In genomic region chr9:127970401-127971313, GRCh38 we compare ENCODE assay signal across 8 cellular contexts. TPM values are rescaled to one million over a fixed set of nuclear protein-coding genes. Genes with fewer than 3 reads are reported as not detected.
DNase-seq lines count a peak whose midpoint lies in the region; ATAC-seq and TF ChIP-seq lines count a peak whose summit lies in the region.

No MANE protein-coding gene starts in this region.

- H3K9me3 Mint-ChIP-seq in chondrocyte (ENCODE audit: low read depth) = no peaks in the 10 kb centered on the region

- DNase-seq in DND-41 (no peak), T-helper 9 cell (peak; percentile 48), chondrocyte (ENCODE audit: low spot score) (no peak), spleen (peak; percentile 90), NCI-H446 (lab: John Stamatoyannopoulos, UW) (no peak), SW 1271 (lab: John Stamatoyannopoulos, UW) (no peak)

- H3K27me3 ChIP-seq in DND-41 (ENCODE audit: insufficient read depth, low read length, poor library complexity) (no peaks in the 10 kb centered on the region), HUES6 (ENCODE audit: control insufficient read depth, insufficient read depth, low read length) (no peaks in the 10 kb centered on the region), spleen (replicated peaks in 1 of 7) (peaks cover 0 to 7% (median 0%) of the 10 kb centered on the region in 7 donors)

- peaks cover 62% of the 10 kb centered on the region for H4K20me1 ChIP-seq in DND-41 (ENCODE audit: insufficient read depth, low read length)

- TF ChIP-seq POLR2A in spleen (IDR thresholded peaks at IDR 0.05) = peak in 1 of 3 donors; percentile 25

- H3K4me3 ChIP-seq in DND-41 (ENCODE audit: low read depth in 1 of 2, low read length in 2 of 2) = no peak overlapping the region
- no peak overlapping the region for H3K4me3 ChIP-seq in HUES6 (ENCODE audit: low read depth, low read length)
- H3K4me3 ChIP-seq in spleen = peak overlapping the region in 5 of 8 donors; percentile 14 to 94 (median 17)

- H3K79me2 ChIP-seq in DND-41 (ENCODE audit: insufficient read depth, low read length) = peaks cover 4% of the 10 kb centered on the region

- no peaks in the 10 kb centered on the region for H3K4me1 ChIP-seq in DND-41 (ENCODE audit: insufficient read depth, low read length)
- peaks cover 87% of the 10 kb centered on the region for H3K4me1 ChIP-seq in HUES6 (ENCODE audit: control insufficient read depth, insufficient read depth, low read length)
- peaks cover 83 to 100% (median 99%) of the 10 kb centered on the region in 6 donors for H3K4me1 ChIP-seq in spleen

- peak overlapping the region; percentile 81 for H3K27ac Mint-ChIP-seq in chondrocyte (ENCODE audit: unreplicated experiment)

- no peak overlapping the region for H3K27ac ChIP-seq in DND-41 (ENCODE audit: low read length)
- H3K27ac ChIP-seq in HUES6 (ENCODE audit: low read depth, low read length) = 0 out of 2 replicates have a peak overlapping the region, but pooled peaks have one; percentile 16
- H3K27ac ChIP-seq in spleen = peak overlapping the region; percentile 69 to 94 (median 80)

- no peaks in the 10 kb centered on the region for H3K27me3 Mint-ChIP-seq in chondrocyte (ENCODE audit: low read depth)

- H3K9ac ChIP-seq in DND-41 (ENCODE audit: low read depth, low read length) (no peak overlapping the region), HUES6 (ENCODE audit: low read length) (no peak overlapping the region)

- H3K9me3 ChIP-seq in DND-41 (ENCODE audit: insufficient read depth, low read length, severe bottlenecking) = no peaks in the 10 kb centered on the region
- no peaks in the 10 kb centered on the region for H3K9me3 ChIP-seq in HUES6 (ENCODE audit: control insufficient read depth, insufficient read depth, low read depth, low read length)
- H3K9me3 ChIP-seq in spleen = no peaks in the 10 kb centered on the region

- H3K4me1 Mint-ChIP-seq in chondrocyte (ENCODE audit: low read depth) = peaks cover 99% of the 10 kb centered on the region

- H3K4me2 ChIP-seq in DND-41 (ENCODE audit: insufficient read depth, low read length) = no peak overlapping the region

- TF ChIP-seq CTCF in DND-41 (IDR thresholded peaks at IDR 0.05; ENCODE audit: borderline replicate concordance, extremely low read depth, low read length, poor library complexity, severe bottlenecking) (no peak), chondrocyte (IDR thresholded peaks at IDR 0.05) (no peak), spleen (IDR thresholded peaks at IDR 0.05 in 8 of 11, conservative IDR thresholded peaks at IDR 0.05 in 3 of 11) (no peak)

- 51 to 62% (median 58%) methylated on average over 14 to 16 of the region's 16 CpGs for WGBS in spleen, 5 donors

- 0 out of 3 replicates have a peak, but pooled peaks have one; percentile 29 for ATAC-seq in DND-41 (ENCODE audit: insufficient read depth, low read depth)
- peak; percentile 55 for ATAC-seq in GM21526 (IDR thresholded peaks at IDR 0.05; ENCODE audit: low FRiP score, unreplicated experiment)

- H3K36me3 ChIP-seq in DND-41 (ENCODE audit: insufficient read depth, low read length) = no peaks in the 10 kb centered on the region
- no peaks in the 10 kb centered on the region for H3K36me3 ChIP-seq in HUES6 (ENCODE audit: control insufficient read depth, insufficient read depth, low read length)
- H3K36me3 ChIP-seq in spleen = peaks cover 0 to 10% (median 0%) of the 10 kb centered on the region in 6 donors

- H3K36me3 Mint-ChIP-seq in chondrocyte (ENCODE audit: low read depth) = no peaks in the 10 kb centered on the region

- H2AFZ ChIP-seq in DND-41 (ENCODE audit: low read depth, low read length) = no peak overlapping the region

- intact Hi-C loops in spleen (cut with DNase I; ENCODE audit: low total_unique reads) = no loop called here

- H3K4me3 Mint-ChIP-seq in chondrocyte (ENCODE audit: unreplicated experiment) = no peak overlapping the region

RNA-seq across cellular contexts. Expression of gene EEIG1, which starts 10.1 kb away (rescaled TPM):
- total RNA-seq in chondrocyte = 39.4 to 63.0 TPM (median 61.8 TPM) in 3 replicates
- 100 to 1,000 TPM in 1 of 7 donors, 10 to 100 TPM in 6; 27.3 to 102 (median 72.8) TPM for total RNA-seq in spleen
- polyA plus RNA-seq in spleen = 10 to 100 TPM; 28.6 to 39.6 (median 29.0) TPM

RNA-seq across cellular contexts. Expression of gene DPM2, which starts 33.0 kb away (rescaled TPM):
- total RNA-seq in chondrocyte (26.3 to 28.9 TPM (median 27.8 TPM) in 3 replicates), spleen (10 to 100 TPM; 19.5 to 31.3 (median 25.2) TPM)
- 10 to 100 TPM; 23.6 to 33.8 (median 28.1) TPM for polyA plus RNA-seq in spleen

RNA-seq across cellular contexts. Expression of gene PIP5KL1, which starts 40.1 kb away (rescaled TPM):
- total RNA-seq in chondrocyte (1.4 to 4.3 TPM (median 2.7 TPM) in 3 replicates), spleen (1 to 10 TPM in 2 of 7 donors, under 1 TPM in 3, not detected in 2; 0.46 to 3.6 (median 0.94) TPM)
- under 1 TPM; 0.13 to 0.51 (median 0.42) TPM for polyA plus RNA-seq in spleen

RNA-seq across cellular contexts. Expression of gene ST6GALNAC4, which starts 53.8 kb away (rescaled TPM):
- total RNA-seq in chondrocyte (22.2 to 25.5 TPM (median 24.4 TPM) in 3 replicates), spleen (10 to 100 TPM; 48.6 to 92.8 (median 65.8) TPM)
- 10 to 100 TPM; 16.0 to 36.7 (median 19.5) TPM for polyA plus RNA-seq in spleen

Comparison
In these comparisons a context has a peak if more than half of its experiments do, and no peak if none do; other contexts are left out.
1. DNase-seq: peak in T-helper 9 cell (single experiment) and spleen (single experiment); none in DND-41 (single experiment), chondrocyte (single experiment), NCI-H446 (0 of 2) and SW 1271 (0 of 2).
2. H3K4me3 ChIP-seq: peak in spleen (5 of 8); none in DND-41 (0 of 2) and HUES6 (single experiment).